Comparison of ENCODE assay signal across 14 cellular contexts in the genomic region with DNA sequence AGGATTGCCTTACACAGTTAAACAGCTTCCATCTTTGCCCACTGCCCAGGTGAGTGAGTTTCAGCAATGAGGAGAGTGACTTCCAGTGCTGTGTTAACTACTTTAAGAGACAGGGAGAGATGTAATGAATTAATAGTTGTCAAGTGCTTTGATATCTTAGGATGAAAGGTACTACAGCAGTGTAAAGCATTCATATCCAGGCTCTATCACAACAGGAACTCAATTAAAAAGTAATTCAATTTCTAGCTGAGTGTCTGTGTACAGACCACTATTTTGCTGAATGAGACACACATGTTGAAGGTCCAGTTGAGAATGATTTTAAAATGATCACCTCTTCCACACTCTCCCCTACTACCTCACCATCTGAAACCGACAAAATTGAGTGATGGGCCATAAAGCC.
DNase-seq lines count a peak whose midpoint lies in the region; ATAC-seq and TF ChIP-seq lines count a peak whose summit lies in the region.
"Had no signal": no experiment of that assay in that cellular context is flagged by ENCODE, and none has a peak within 500 bp of the region (broad histone marks: within the 10 kb centered on the region; RNA-seq: fewer than 3 reads in every experiment).

No MANE protein-coding gene starts in this region.

- 100% methylated on average over 1 of the region's 1 CpG for WGBS in hepatocyte (ENCODE audit: low lambda C conversion rate, missing lambda C conversion rate)
- 95% methylated on average over 1 of the region's 1 CpG for WGBS in right cardiac atrium

- TSS peak; percentile 28 for BruUV-seq in OCI-LY7 (replicated peaks; lab: Mats Ljungman, UMichigan)

- no peak overlapping the region for H3K4me2 ChIP-seq in OCI-LY7 (ENCODE audit: low read length)
- H3K4me2 ChIP-seq in hepatocyte = no peak overlapping the region
- H3K4me2 ChIP-seq: BLaER1 had no signal

- POLR2A ChIA-PET in OCI-LY7 (lab: Charles Lee) = interaction anchor here (0.6 to 1.2 kb wide), 3 partner anchors 11 to 714 kb away, joined by 3 to 4 read pairs (median 3); no protein-coding TSS in a partner anchor

- H3K4me1 ChIP-seq in OCI-LY7 (ENCODE audit: insufficient read depth, low read length, poor library complexity, severe bottlenecking) = no peaks in the 10 kb centered on the region
- H3K4me1 ChIP-seq in hepatocyte (ENCODE audit: insufficient read depth) = no peaks in the 10 kb centered on the region
- no peaks in the 10 kb centered on the region for H3K4me1 ChIP-seq in right cardiac atrium (ENCODE audit: control insufficient read depth, insufficient read depth, low read length)
- H3K4me1 ChIP-seq: BLaER1 had no signal

- DNase-seq in DMS79 treated with DMSO at 0.1 percent for 48 hours (lab: John Stamatoyannopoulos, UW) (peak; percentile 56), DMS79 (lab: John Stamatoyannopoulos, UW) (no peak), OCI-LY7 (ENCODE audit: low spot score) (no peak), superior temporal gyrus (ENCODE audit: extremely low spot score) (peak; percentile 16), hepatocyte (ENCODE audit: low spot score) (no peak), right cardiac atrium (no peak)
- DNase-seq: 8988T; CD4-positive, alpha-beta memory T cell; GF-D8 had no signal

- H3K36me3 ChIP-seq in OCI-LY7 (ENCODE audit: insufficient read depth, low read length) = no peaks in the 10 kb centered on the region
- H3K36me3 ChIP-seq in hepatocyte (replicated peaks; ENCODE audit: insufficient read depth, low read depth) = no peaks in the 10 kb centered on the region

- H3K27me3 ChIP-seq in hepatocyte (no peaks in the 10 kb centered on the region), right cardiac atrium (ENCODE audit: control insufficient read depth, insufficient read depth) (no peaks in the 10 kb centered on the region)
- H3K27me3 ChIP-seq: BLaER1 had no signal

- no peaks in the 10 kb centered on the region for H4K20me1 ChIP-seq in OCI-LY7 (ENCODE audit: insufficient read depth, low read length)
- H4K20me1 ChIP-seq in hepatocyte (ENCODE audit: insufficient read depth, poor library complexity, severe bottlenecking) = no peaks in the 10 kb centered on the region
- H4K20me1 ChIP-seq: BLaER1 had no signal

- CTCF ChIA-PET in OCI-LY7 (lab: Charles Lee; ENCODE audit: unreplicated experiment) = interaction anchor here (0.6 kb wide), 1 partner anchor 680 kb away, joined by 3 read pairs; no protein-coding TSS in a partner anchor

- no peaks in the 10 kb centered on the region for H3K79me2 ChIP-seq in OCI-LY7 (ENCODE audit: insufficient read depth, low read depth, low read length)
- no peaks in the 10 kb centered on the region for H3K79me2 ChIP-seq in hepatocyte

- intact Hi-C loops in OCI-LY7 (cut with micrococcal nuclease; ENCODE audit: unreplicated experiment) = no loop called here
- intact Hi-C loops in right cardiac atrium (cut with DNase I) = no loop called here

- H2AFZ ChIP-seq in OCI-LY7 (ENCODE audit: low read length) = no peak overlapping the region
- no peak overlapping the region for H2AFZ ChIP-seq in hepatocyte

- no peak overlapping the region for H3K27ac ChIP-seq in OCI-LY7 (ENCODE audit: low read depth, low read length, poor library complexity, severe bottlenecking)
- no peak overlapping the region for H3K27ac ChIP-seq in hepatocyte
- H3K27ac ChIP-seq in right cardiac atrium (ENCODE audit: low read length) = no peak overlapping the region
- H3K27ac ChIP-seq: BLaER1 had no signal

- H3K9me3 ChIP-seq in OCI-LY7 (ENCODE audit: low read length) (no peaks in the 10 kb centered on the region), hepatocyte (ENCODE audit: low read depth) (no peaks in the 10 kb centered on the region), right cardiac atrium (ENCODE audit: control insufficient read depth, low read length) (no peaks in the 10 kb centered on the region)
- H3K9me3 ChIP-seq: BLaER1 had no signal

- H3K4me3 ChIP-seq in OCI-LY7 (ENCODE audit: low read depth, low read length, poor library complexity, severe bottlenecking) (no peak overlapping the region), hepatocyte (no peak overlapping the region), right cardiac atrium (ENCODE audit: low read length) (no peak overlapping the region)
- H3K4me3 ChIP-seq: BLaER1, GM12878, K562 had no signal

- TF ChIP-seq CTCF in OCI-LY7 (conservative IDR thresholded peaks at IDR 0.05; ENCODE audit: low read length) (no peak), hepatocyte (IDR thresholded peaks at IDR 0.05; ENCODE audit: poor library complexity) (no peak)

- H3K9me2 ChIP-seq in OCI-LY7 (ENCODE audit: insufficient read depth, low read length) (no peaks in the 10 kb centered on the region), hepatocyte (replicated peaks; ENCODE audit: insufficient read depth) (no peaks in the 10 kb centered on the region)

- no peak; the same call in 2 of the 3 replicates for ATAC-seq in SK-N-SH treated with all-trans-retinoic acid at 6 μM for 48 hours
- ATAC-seq in HG02970 (IDR thresholded peaks at IDR 0.05; ENCODE audit: low FRiP score, unreplicated experiment) = no peak
- no peak for ATAC-seq in right cardiac atrium
- ATAC-seq: GM12878 had no signal

TF ChIP-seq in SK-N-SH treated with all-trans-retinoic acid at 6 μM for 48 hours, 23 proteins besides CTCF, POLR2A, EP300 and RAD21:
- TF ChIP-seq ZNF565 (CRISPR knock-in tag; conservative IDR thresholded peaks at IDR 0.05; ENCODE audit: low read depth) = no peak
- TF ChIP-seq, protein P1, sequence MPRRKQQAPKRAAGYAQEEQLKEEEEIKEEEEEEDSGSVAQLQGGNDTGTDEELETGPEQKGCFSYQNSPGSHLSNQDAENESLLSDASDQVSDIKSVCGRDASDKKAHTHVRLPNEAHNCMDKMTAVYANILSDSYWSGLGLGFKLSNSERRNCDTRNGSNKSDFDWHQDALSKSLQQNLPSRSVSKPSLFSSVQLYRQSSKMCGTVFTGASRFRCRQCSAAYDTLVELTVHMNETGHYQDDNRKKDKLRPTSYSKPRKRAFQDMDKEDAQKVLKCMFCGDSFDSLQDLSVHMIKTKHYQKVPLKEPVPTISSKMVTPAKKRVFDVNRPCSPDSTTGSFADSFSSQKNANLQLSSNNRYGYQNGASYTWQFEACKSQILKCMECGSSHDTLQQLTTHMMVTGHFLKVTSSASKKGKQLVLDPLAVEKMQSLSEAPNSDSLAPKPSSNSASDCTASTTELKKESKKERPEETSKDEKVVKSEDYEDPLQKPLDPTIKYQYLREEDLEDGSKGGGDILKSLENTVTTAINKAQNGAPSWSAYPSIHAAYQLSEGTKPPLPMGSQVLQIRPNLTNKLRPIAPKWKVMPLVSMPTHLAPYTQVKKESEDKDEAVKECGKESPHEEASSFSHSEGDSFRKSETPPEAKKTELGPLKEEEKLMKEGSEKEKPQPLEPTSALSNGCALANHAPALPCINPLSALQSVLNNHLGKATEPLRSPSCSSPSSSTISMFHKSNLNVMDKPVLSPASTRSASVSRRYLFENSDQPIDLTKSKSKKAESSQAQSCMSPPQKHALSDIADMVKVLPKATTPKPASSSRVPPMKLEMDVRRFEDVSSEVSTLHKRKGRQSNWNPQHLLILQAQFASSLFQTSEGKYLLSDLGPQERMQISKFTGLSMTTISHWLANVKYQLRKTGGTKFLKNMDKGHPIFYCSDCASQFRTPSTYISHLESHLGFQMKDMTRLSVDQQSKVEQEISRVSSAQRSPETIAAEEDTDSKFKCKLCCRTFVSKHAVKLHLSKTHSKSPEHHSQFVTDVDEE (CRISPR knock-in tag; IDR thresholded peaks at IDR 0.05) = 0 out of 2 replicates have a peak, but pooled peaks have one; percentile 16
- TF ChIP-seq ZNF8 (CRISPR knock-in tag; IDR thresholded peaks at IDR 0.05) = no peak
- 0 out of 2 replicates have a peak, but pooled peaks have one; percentile 33 for TF ChIP-seq TCF4 (CRISPR knock-in tag; IDR thresholded peaks at IDR 0.05; ENCODE audit: borderline replicate concordance)
- no peak for TF ChIP-seq ZNF70 (CRISPR knock-in tag; IDR thresholded peaks at IDR 0.05)
- TF ChIP-seq, protein P2, sequence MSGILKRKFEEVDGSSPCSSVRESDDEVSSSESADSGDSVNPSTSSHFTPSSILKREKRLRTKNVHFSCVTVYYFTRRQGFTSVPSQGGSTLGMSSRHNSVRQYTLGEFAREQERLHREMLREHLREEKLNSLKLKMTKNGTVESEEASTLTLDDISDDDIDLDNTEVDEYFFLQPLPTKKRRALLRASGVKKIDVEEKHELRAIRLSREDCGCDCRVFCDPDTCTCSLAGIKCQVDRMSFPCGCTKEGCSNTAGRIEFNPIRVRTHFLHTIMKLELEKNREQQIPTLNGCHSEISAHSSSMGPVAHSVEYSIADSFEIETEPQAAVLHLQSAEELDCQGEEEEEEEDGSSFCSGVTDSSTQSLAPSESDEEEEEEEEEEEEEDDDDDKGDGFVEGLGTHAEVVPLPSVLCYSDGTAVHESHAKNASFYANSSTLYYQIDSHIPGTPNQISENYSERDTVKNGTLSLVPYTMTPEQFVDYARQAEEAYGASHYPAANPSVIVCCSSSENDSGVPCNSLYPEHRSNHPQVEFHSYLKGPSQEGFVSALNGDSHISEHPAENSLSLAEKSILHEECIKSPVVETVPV (CRISPR knock-in tag; IDR thresholded peaks at IDR 0.05) = no peak
- TF ChIP-seq OSR1 (CRISPR knock-in tag; IDR thresholded peaks at IDR 0.05) = no peak
- TF ChIP-seq ZFP3 (CRISPR knock-in tag; IDR thresholded peaks at IDR 0.05) = no peak
TF ChIP-seq in SK-N-SH treated with all-trans-retinoic acid at 6 μM for 48 hours: peak in this region for 2.

Comparison
In these comparisons a context has a peak if more than half of its experiments do, and no peak if none do; other contexts are left out.
1. DNase-seq: peak in DMS79 treated with DMSO at 0.1 percent for 48 hours (single experiment) and superior temporal gyrus (single experiment); none in DMS79 (single experiment), OCI-LY7 (single experiment), hepatocyte (single experiment) and right cardiac atrium (0 of 3).